ENCODE assay signal across 8 cellular contexts in the genomic region with DNA sequence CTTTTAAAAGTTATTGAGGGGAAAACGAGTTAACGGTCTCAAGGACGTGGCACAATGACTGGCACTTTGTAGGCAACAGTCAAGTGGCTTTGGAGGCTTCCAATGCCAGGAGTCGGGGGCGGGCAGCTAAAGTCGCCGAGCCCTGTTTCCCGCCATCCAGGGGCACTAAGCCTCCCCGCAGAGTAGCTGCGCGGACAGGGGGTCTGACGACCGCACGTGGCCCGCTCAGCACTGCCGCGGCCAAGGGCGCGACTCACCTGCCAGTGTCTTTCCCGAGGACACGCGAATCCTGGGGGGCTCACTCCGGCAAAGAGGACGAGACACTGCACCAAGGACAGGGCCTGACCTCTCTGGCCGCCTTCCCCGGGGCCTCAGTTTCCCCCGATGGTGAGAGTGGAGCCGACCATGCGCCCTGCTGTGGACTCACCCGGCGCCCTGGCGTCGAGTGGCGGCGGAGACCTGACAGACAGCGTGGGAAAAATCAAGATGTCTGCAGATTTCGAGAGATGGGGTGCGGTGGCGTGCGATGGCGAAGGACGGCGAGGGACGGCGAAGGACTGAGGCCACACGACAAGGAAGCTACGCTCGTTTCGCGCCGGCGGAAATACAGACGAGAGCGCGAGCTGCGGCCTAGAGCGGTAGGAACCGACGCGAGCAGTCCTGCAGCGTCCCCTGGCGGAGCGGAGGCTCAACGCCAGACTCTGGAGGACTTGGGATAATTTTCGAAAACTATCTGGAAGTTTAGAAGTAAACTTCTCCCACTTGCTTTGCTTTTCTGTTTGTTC. TPM values are rescaled to one million over a fixed set of nuclear protein-coding genes. Genes with fewer than 3 reads are reported as not detected.
A peak's percentile ranks its signal among the peaks of the same experiment; 100 is the strongest.
DNase-seq lines count a peak whose midpoint lies in the region; ATAC-seq and TF ChIP-seq lines count a peak whose summit lies in the region.

SNHG17 (minus strand) TSS at position 559 of the 785 bp plus-strand sequence.

- peaks cover 52% of the 10 kb centered on the region for H3K79me2 ChIP-seq in OCI-LY7 (ENCODE audit: insufficient read depth, low read depth, low read length)

- no peaks in the 10 kb centered on the region for H3K9me3 Mint-ChIP-seq in CD4-positive, alpha-beta T cell

- H3K36me3 ChIP-seq in OCI-LY7 (ENCODE audit: insufficient read depth, low read length) (peaks cover 48% of the 10 kb centered on the region), mucosa of descending colon (ENCODE audit: low read depth) (no peaks in the 10 kb centered on the region)

- CTCF ChIA-PET in CD4-positive, alpha-beta T cell (lab: Charles Lee) = interaction anchor here (0.6 to 4.1 kb wide), 15 partner anchors 9 to 491 kb away, joined by 3 to 123 read pairs (median 5); partner anchors contain the start of genes FAM83D and RALGAPB
- CTCF ChIA-PET in OCI-LY7 (lab: Charles Lee; ENCODE audit: unreplicated experiment) = interaction anchor here (0.6 to 2.2 kb wide), 4 partner anchors 11 to 37 kb away, joined by 5 to 7 read pairs (median 6); partner anchors contain the start of gene RALGAPB

- H3K4me3 Mint-ChIP-seq in CD4-positive, alpha-beta T cell = peak within 1 kb of the TSS; percentile 98

- H3K27ac ChIP-seq in CD4-positive, alpha-beta T cell (ENCODE audit: low read depth, low read length) = peak within 1 kb of the TSS; percentile 78
- peak within 1 kb of the TSS; percentile 59 for H3K27ac ChIP-seq in OCI-LY7 (ENCODE audit: low read depth, low read length, poor library complexity, severe bottlenecking)
- peak within 1 kb of the TSS; percentile 67 for H3K27ac ChIP-seq in epithelial cell of prostate

- POLR2A ChIA-PET in CD4-positive, alpha-beta T cell (lab: Charles Lee) = interaction anchor here (0.8 to 3.6 kb wide), 12 partner anchors 8 to 527 kb away, joined by 3 to 149 read pairs (median 4); partner anchors contain the start of genes DHX35, RALGAPB, RPRD1B and TTI1
- POLR2A ChIA-PET in OCI-LY7 (lab: Charles Lee) = interaction anchor here (0.9 to 2.9 kb wide), 6 partner anchors 12 to 38 kb away, joined by 3 to 27 read pairs (median 4); partner anchors contain the start of gene RALGAPB

- peak; percentile 80 to 91 (median 84) for DNase-seq in CD4-positive, alpha-beta T cell
- DNase-seq in HuH-7.5 (ENCODE audit: low spot score) (peak; percentile 56), OCI-LY7 (ENCODE audit: low spot score) (peak; percentile 96), activated T-cell treated with anti-CD3 and anti-CD28 coated beads for 24 hours (ENCODE audit: low read depth) (peak; percentile 81), epithelial cell of prostate (ENCODE audit: low read depth, low spot score) (peak; percentile 88), mucosa of descending colon (peak; percentile 91 to 95 (median 95))
- peak; percentile 79 for DNase-seq in stimulated activated CD8-positive, alpha-beta memory T cell treated with anti-CD3 and anti-CD28 coated beads, Interleukin-4, amount 100 ng/mL, for 1 hour (ENCODE audit: low read depth in 2 of 2, low spot score in 1 of 2)

- H2AFZ ChIP-seq in OCI-LY7 (ENCODE audit: low read length) = peak within 1 kb of the TSS; percentile 78; the same call in 1 of the 2 replicates

- no peaks in the 10 kb centered on the region for H3K9me2 ChIP-seq in OCI-LY7 (ENCODE audit: insufficient read depth, low read length)

- H3K4me1 Mint-ChIP-seq in CD4-positive, alpha-beta T cell (ENCODE audit: low read depth) = peaks cover 52% of the 10 kb centered on the region

- H3K4me3 ChIP-seq in OCI-LY7 (ENCODE audit: low read depth, low read length, poor library complexity, severe bottlenecking) (peak within 1 kb of the TSS; percentile 85), mucosa of descending colon (peak within 1 kb of the TSS; percentile 85)

- H3K27ac Mint-ChIP-seq in CD4-positive, alpha-beta T cell = peak within 1 kb of the TSS; percentile 93

- intact Hi-C loops in CD4-positive, alpha-beta T cell (cut with DNase I, micrococcal nuclease) = loop anchor here (1.0 to 10.0 kb wide), 6 partner anchors 11 to 1140 kb away; partner anchors contain the start of genes RALGAPB (in 2 of the 2), ACTR5 (in 1 of the 2), DHX35 (in 1 of the 2) and RPRD1B (in 1 of the 2)
- intact Hi-C loops in OCI-LY7 (cut with micrococcal nuclease; ENCODE audit: unreplicated experiment) (loop anchor here (1.0 to 2.0 kb wide), 2 partner anchors 11 to 38 kb away; partner anchors contain the start of gene RALGAPB), mucosa of descending colon (cut with DNase I, micrococcal nuclease) (no loop called here)

- H4K20me1 ChIP-seq in OCI-LY7 (ENCODE audit: insufficient read depth, low read length) = peaks cover 36% of the 10 kb centered on the region

- H3K36me3 Mint-ChIP-seq in CD4-positive, alpha-beta T cell (ENCODE audit: low read depth) = peaks cover 48% of the 10 kb centered on the region

- BruUV-seq in OCI-LY7 (replicated peaks; lab: Mats Ljungman, UMichigan) = TSS peak; percentile 73

- H3K4me1 ChIP-seq in OCI-LY7 (ENCODE audit: insufficient read depth, low read length, poor library complexity, severe bottlenecking) (peaks cover 26% of the 10 kb centered on the region), mucosa of descending colon (ENCODE audit: low read depth) (peaks cover 6% of the 10 kb centered on the region)

- no peaks in the 10 kb centered on the region for H3K27me3 ChIP-seq in CD4-positive, alpha-beta T cell (ENCODE audit: control insufficient read depth, insufficient read depth, low read length)

- no peaks in the 10 kb centered on the region for H3K9me3 ChIP-seq in CD4-positive, alpha-beta T cell (ENCODE audit: control insufficient read depth, low read length)
- no peaks in the 10 kb centered on the region for H3K9me3 ChIP-seq in OCI-LY7 (ENCODE audit: low read length)
- H3K9me3 ChIP-seq in mucosa of descending colon = no peaks in the 10 kb centered on the region

- peaks cover 10% of the 10 kb centered on the region for H3K27me3 Mint-ChIP-seq in CD4-positive, alpha-beta T cell

- H3K4me2 ChIP-seq in OCI-LY7 (ENCODE audit: low read length) = peak within 1 kb of the TSS; percentile 96

- TF ChIP-seq CTCF in CD4-positive, alpha-beta T cell (IDR thresholded peaks at IDR 0.05) = peak; percentile 100
- peak; percentile 98 for TF ChIP-seq CTCF in OCI-LY7 (conservative IDR thresholded peaks at IDR 0.05; ENCODE audit: low read length)
- peak; percentile 100 for TF ChIP-seq CTCF in mucosa of descending colon (IDR thresholded peaks at IDR 0.05)

- ATAC-seq in CD4-positive, alpha-beta T cell (ENCODE audit: poor library complexity) = peak; percentile 85
- ATAC-seq in GM19467 (IDR thresholded peaks at IDR 0.05; ENCODE audit: unreplicated experiment) (peak; percentile 73), mucosa of descending colon (peak; percentile 99)

RNA-seq across cellular contexts. Expression of gene SNHG17, which starts in this region (rescaled TPM):
- 10 to 100 TPM; 94.1 to 99.3 TPM for total RNA-seq in CD4-positive, alpha-beta T cell
- 30.0 and 49.1 TPM in 2 replicates for total RNA-seq in OCI-LY7 (2014; rRNA removed; shearing (Covaris generic))
- total RNA-seq in OCI-LY7 (2022) (96.3 and 111 TPM in 2 replicates), mucosa of descending colon (10 to 100 TPM; 25.9 to 28.7 (median 26.3) TPM)

Comparison
In these comparisons a context has a peak if more than half of its experiments do, and no peak if none do; other contexts are left out.
1. Peak in every context shown above with its lines: DNase-seq, ATAC-seq, H3K4me3 ChIP-seq and H3K27ac ChIP-seq.
2. intact Hi-C loops: an anchor here in CD4-positive, alpha-beta T cell (1.0 to 10.0 kb wide) and OCI-LY7 (1.0 to 2.0 kb wide); none called in mucosa of descending colon.